ENCODE assay signal across 9 cellular contexts in genomic region chr19:45677351-45678230, GRCh38. TPM values are rescaled to one million over a fixed set of nuclear protein-coding genes. Genes with fewer than 3 reads are reported as not detected.
A peak's percentile ranks its signal among the peaks of the same experiment; 100 is the strongest.
DNase-seq lines count a peak whose midpoint lies in the region; TF ChIP-seq lines count a peak whose summit lies in the region.
"Had no signal": no experiment of that assay in that cellular context is flagged by ENCODE, and none has a peak within 500 bp of the region (broad histone marks: within the 10 kb centered on the region; RNA-seq: fewer than 3 reads in every experiment).

No MANE protein-coding gene starts in this region.

- H3K9me3 Mint-ChIP-seq in activated CD4-positive, alpha-beta memory T cell treated with anti-CD3 and anti-CD28 coated beads, Interleukin-2, amount 10 ng/mL, durations not matched to agents 7 days and 5 days: no peaks in the 10 kb centered on the region

- no peak for TF ChIP-seq POLR2A in lower leg skin (IDR thresholded peaks at IDR 0.05)

- peaks cover 11% of the 10 kb centered on the region for H3K27me3 Mint-ChIP-seq in activated CD4-positive, alpha-beta memory T cell treated with anti-CD3 and anti-CD28 coated beads, Interleukin-2, amount 10 ng/mL, durations not matched to agents 7 days and 5 days

- TF ChIP-seq CTCF in dorsolateral prefrontal cortex (IDR thresholded peaks at IDR 0.05 in 54 of 56, conservative IDR thresholded peaks at IDR 0.05 in 2 of 56; ENCODE audit: low read depth in 1 of 56, partially characterized antibody in 56 of 56): peak in 4 of 56 donors; percentile 7 to 28 (median 17)
- no peak for TF ChIP-seq CTCF in lower leg skin (IDR thresholded peaks at IDR 0.05)

- H3K4me3 Mint-ChIP-seq in activated CD4-positive, alpha-beta memory T cell treated with anti-CD3 and anti-CD28 coated beads, Interleukin-2, amount 10 ng/mL, durations not matched to agents 7 days and 5 days: peak overlapping the region; percentile 68

- peak overlapping the region; percentile 8 for H3K27ac Mint-ChIP-seq in activated CD4-positive, alpha-beta memory T cell treated with anti-CD3 and anti-CD28 coated beads, Interleukin-2, amount 10 ng/mL, durations not matched to agents 7 days and 5 days

- peak overlapping the region; percentile 10 to 68 (median 42) for H3K4me3 ChIP-seq in dorsolateral prefrontal cortex
- H3K4me3 ChIP-seq in lower leg skin (ENCODE audit: low read depth, poor library complexity, severe bottlenecking): no peak overlapping the region
- H3K4me3 ChIP-seq: BLaER1 had no signal

- no peaks in the 10 kb centered on the region for H3K36me3 Mint-ChIP-seq in activated CD4-positive, alpha-beta memory T cell treated with anti-CD3 and anti-CD28 coated beads, Interleukin-2, amount 10 ng/mL, durations not matched to agents 7 days and 5 days (ENCODE audit: low read depth)

- CTCF ChIA-PET in activated CD4-positive, alpha-beta memory T cell treated with anti-CD3 and anti-CD28 coated beads, Interleukin-2, amount 10 ng/mL, durations not matched to agents 7 days and 5 days (lab: Charles Lee): interaction anchor here (0.7 to 8.5 kb wide), 11 partner anchors 8 to 199 kb away, joined by 3 to 106 read pairs (median 4); partner anchors contain the start of genes QPCTL and SNRPD2

- H3K27me3 ChIP-seq in dorsolateral prefrontal cortex: peaks cover 0 to 44% (median 25%) of the 10 kb centered on the region in 45 donors

- 3 to 5% methylated on average over 34 to 49 of the region's 49 CpGs for WGBS in lower leg skin, 2 donors

- peak overlapping the region in 30 of 59 donors; percentile 8 to 79 (median 61) for H3K27ac ChIP-seq in dorsolateral prefrontal cortex
- H3K27ac ChIP-seq: BLaER1 had no signal

- intact Hi-C loops in dorsolateral prefrontal cortex (cut with DNase I) (no loop called here), lower leg skin (cut with DNase I; ENCODE audit: low total_unique reads) (no loop called here)

- POLR2A ChIA-PET in activated CD4-positive, alpha-beta memory T cell treated with anti-CD3 and anti-CD28 coated beads, Interleukin-2, amount 10 ng/mL, durations not matched to agents 7 days and 5 days (lab: Charles Lee): interaction anchor here (0.7 to 3.0 kb wide), 8 partner anchors 9 to 47 kb away, joined by 3 to 12 read pairs (median 4); partner anchors contain the start of genes GIPR, QPCTL and SNRPD2

- peak; percentile 55 to 59 for DNase-seq in NCI-H2081 (lab: John Stamatoyannopoulos, UW)
- DNase-seq in NCI-H2081 treated with DMSO at 0.1 percent for 48 hours (lab: John Stamatoyannopoulos, UW): no peak
- DNase-seq in NCI-H187 (lab: John Stamatoyannopoulos, UW): peak; percentile 90 to 95
- peak; percentile 86 for DNase-seq in activated CD4-positive, alpha-beta memory T cell treated with anti-CD3 and anti-CD28 coated beads, Interleukin-2, amount 10 ng/mL, durations not matched to agents 7 days and 5 days
- peak; percentile 49 to 86 (median 70) for DNase-seq in dorsolateral prefrontal cortex
- DNase-seq in lower leg skin (ENCODE audit: low spot score in 2 of 2): peak; percentile 78 to 94
- peak; percentile 62 to 80 (median 78) for DNase-seq in stimulated activated CD4-positive, alpha-beta T cell treated with anti-CD3 and anti-CD28 coated beads, TNF-alpha, amount 100 ng/mL, for 4 hours (ENCODE audit: low read depth in 3 of 3)
- no peak for DNase-seq in RPMI8226

- peaks cover 25% of the 10 kb centered on the region for H3K4me1 Mint-ChIP-seq in activated CD4-positive, alpha-beta memory T cell treated with anti-CD3 and anti-CD28 coated beads, Interleukin-2, amount 10 ng/mL, durations not matched to agents 7 days and 5 days

RNA-seq across cellular contexts. Expression of gene GIPR, which starts 9.6 kb away (rescaled TPM):
- 10 to 100 TPM; 11.4 to 12.3 TPM for total RNA-seq in activated CD4-positive, alpha-beta memory T cell treated with anti-CD3 and anti-CD28 coated beads, Interleukin-2, amount 10 ng/mL, durations not matched to agents 7 days and 5 days
- total RNA-seq in dorsolateral prefrontal cortex (10 to 100 TPM in 16 of 120 experiments, 1 to 10 TPM in 91, under 1 TPM in 12, not detected in 1; 0.29 to 22.2 (median 3.7) TPM), lower leg skin (1 to 10 TPM; 1.4 to 3.9 (median 2.0) TPM)

RNA-seq across cellular contexts. Expression of gene SNRPD2, which starts 14.2 kb away (rescaled TPM):
- 100 to 1,000 TPM; 505 to 519 TPM for total RNA-seq in activated CD4-positive, alpha-beta memory T cell treated with anti-CD3 and anti-CD28 coated beads, Interleukin-2, amount 10 ng/mL, durations not matched to agents 7 days and 5 days
- total RNA-seq in dorsolateral prefrontal cortex: 100 to 1,000 TPM; 125 to 259 (median 201) TPM
- 100 to 1,000 TPM; 144 to 223 (median 161) TPM for total RNA-seq in lower leg skin

RNA-seq across cellular contexts. Expression of gene QPCTL, which starts 14.9 kb away (rescaled TPM):
- 10 to 100 TPM in 1 of 2 experiments, 1 to 10 TPM in 1; 9.1 to 11.9 TPM for total RNA-seq in activated CD4-positive, alpha-beta memory T cell treated with anti-CD3 and anti-CD28 coated beads, Interleukin-2, amount 10 ng/mL, durations not matched to agents 7 days and 5 days
- total RNA-seq in dorsolateral prefrontal cortex: 10 to 100 TPM in 31 of 120 experiments, 1 to 10 TPM in 89; 3.0 to 16.5 (median 8.6) TPM
- 1 to 10 TPM; 3.4 to 8.7 (median 6.8) TPM for total RNA-seq in lower leg skin

RNA-seq across cellular contexts. Expression of gene EML2, which starts 38.4 kb away (rescaled TPM):
- 100 to 1,000 TPM; 136 to 146 TPM for total RNA-seq in activated CD4-positive, alpha-beta memory T cell treated with anti-CD3 and anti-CD28 coated beads, Interleukin-2, amount 10 ng/mL, durations not matched to agents 7 days and 5 days
- total RNA-seq in dorsolateral prefrontal cortex (100 to 1,000 TPM in 112 of 120 experiments, 10 to 100 TPM in 8; 86.4 to 266 (median 132) TPM), lower leg skin (100 to 1,000 TPM in 1 of 4 donors, 10 to 100 TPM in 3; 85.6 to 101 (median 89.4) TPM)

RNA-seq across cellular contexts. Expression of gene FBXO46, which starts 53.1 kb away (rescaled TPM):
- total RNA-seq in activated CD4-positive, alpha-beta memory T cell treated with anti-CD3 and anti-CD28 coated beads, Interleukin-2, amount 10 ng/mL, durations not matched to agents 7 days and 5 days: 10 to 100 TPM; 34.4 to 36.4 TPM
- 10 to 100 TPM in 119 of 120 experiments, 1 to 10 TPM in 1; 9.1 to 29.5 (median 17.4) TPM for total RNA-seq in dorsolateral prefrontal cortex
- 10 to 100 TPM; 22.0 to 26.7 (median 25.4) TPM for total RNA-seq in lower leg skin

Comparison
In these comparisons a context has a peak if more than half of its experiments do, and no peak if none do; other contexts are left out.
1. DNase-seq: peak in NCI-H2081 (2 of 2), NCI-H187 (2 of 2), activated CD4-positive, alpha-beta memory T cell treated with anti-CD3 and anti-CD28 coated beads, Interleukin-2, amount 10 ng/mL, durations not matched to agents 7 days and 5 days (single experiment), dorsolateral prefrontal cortex (10 of 10), lower leg skin (2 of 2) and stimulated activated CD4-positive, alpha-beta T cell treated with anti-CD3 and anti-CD28 coated beads, TNF-alpha, amount 100 ng/mL, for 4 hours (3 of 3); none in NCI-H2081 treated with DMSO at 0.1 percent for 48 hours (single experiment) and RPMI8226 (single experiment).